ENCODE assay signal across 1 cellular context in genomic region chr13:19862511-19863313, GRCh38.
TF ChIP-seq lines count a peak whose summit lies in the region.

No MANE protein-coding gene starts in this region.

TF ChIP-seq in GM23338, 12 proteins besides CTCF, POLR2A, EP300 and RAD21 (continued from another document):
- TF ChIP-seq, protein P1, sequence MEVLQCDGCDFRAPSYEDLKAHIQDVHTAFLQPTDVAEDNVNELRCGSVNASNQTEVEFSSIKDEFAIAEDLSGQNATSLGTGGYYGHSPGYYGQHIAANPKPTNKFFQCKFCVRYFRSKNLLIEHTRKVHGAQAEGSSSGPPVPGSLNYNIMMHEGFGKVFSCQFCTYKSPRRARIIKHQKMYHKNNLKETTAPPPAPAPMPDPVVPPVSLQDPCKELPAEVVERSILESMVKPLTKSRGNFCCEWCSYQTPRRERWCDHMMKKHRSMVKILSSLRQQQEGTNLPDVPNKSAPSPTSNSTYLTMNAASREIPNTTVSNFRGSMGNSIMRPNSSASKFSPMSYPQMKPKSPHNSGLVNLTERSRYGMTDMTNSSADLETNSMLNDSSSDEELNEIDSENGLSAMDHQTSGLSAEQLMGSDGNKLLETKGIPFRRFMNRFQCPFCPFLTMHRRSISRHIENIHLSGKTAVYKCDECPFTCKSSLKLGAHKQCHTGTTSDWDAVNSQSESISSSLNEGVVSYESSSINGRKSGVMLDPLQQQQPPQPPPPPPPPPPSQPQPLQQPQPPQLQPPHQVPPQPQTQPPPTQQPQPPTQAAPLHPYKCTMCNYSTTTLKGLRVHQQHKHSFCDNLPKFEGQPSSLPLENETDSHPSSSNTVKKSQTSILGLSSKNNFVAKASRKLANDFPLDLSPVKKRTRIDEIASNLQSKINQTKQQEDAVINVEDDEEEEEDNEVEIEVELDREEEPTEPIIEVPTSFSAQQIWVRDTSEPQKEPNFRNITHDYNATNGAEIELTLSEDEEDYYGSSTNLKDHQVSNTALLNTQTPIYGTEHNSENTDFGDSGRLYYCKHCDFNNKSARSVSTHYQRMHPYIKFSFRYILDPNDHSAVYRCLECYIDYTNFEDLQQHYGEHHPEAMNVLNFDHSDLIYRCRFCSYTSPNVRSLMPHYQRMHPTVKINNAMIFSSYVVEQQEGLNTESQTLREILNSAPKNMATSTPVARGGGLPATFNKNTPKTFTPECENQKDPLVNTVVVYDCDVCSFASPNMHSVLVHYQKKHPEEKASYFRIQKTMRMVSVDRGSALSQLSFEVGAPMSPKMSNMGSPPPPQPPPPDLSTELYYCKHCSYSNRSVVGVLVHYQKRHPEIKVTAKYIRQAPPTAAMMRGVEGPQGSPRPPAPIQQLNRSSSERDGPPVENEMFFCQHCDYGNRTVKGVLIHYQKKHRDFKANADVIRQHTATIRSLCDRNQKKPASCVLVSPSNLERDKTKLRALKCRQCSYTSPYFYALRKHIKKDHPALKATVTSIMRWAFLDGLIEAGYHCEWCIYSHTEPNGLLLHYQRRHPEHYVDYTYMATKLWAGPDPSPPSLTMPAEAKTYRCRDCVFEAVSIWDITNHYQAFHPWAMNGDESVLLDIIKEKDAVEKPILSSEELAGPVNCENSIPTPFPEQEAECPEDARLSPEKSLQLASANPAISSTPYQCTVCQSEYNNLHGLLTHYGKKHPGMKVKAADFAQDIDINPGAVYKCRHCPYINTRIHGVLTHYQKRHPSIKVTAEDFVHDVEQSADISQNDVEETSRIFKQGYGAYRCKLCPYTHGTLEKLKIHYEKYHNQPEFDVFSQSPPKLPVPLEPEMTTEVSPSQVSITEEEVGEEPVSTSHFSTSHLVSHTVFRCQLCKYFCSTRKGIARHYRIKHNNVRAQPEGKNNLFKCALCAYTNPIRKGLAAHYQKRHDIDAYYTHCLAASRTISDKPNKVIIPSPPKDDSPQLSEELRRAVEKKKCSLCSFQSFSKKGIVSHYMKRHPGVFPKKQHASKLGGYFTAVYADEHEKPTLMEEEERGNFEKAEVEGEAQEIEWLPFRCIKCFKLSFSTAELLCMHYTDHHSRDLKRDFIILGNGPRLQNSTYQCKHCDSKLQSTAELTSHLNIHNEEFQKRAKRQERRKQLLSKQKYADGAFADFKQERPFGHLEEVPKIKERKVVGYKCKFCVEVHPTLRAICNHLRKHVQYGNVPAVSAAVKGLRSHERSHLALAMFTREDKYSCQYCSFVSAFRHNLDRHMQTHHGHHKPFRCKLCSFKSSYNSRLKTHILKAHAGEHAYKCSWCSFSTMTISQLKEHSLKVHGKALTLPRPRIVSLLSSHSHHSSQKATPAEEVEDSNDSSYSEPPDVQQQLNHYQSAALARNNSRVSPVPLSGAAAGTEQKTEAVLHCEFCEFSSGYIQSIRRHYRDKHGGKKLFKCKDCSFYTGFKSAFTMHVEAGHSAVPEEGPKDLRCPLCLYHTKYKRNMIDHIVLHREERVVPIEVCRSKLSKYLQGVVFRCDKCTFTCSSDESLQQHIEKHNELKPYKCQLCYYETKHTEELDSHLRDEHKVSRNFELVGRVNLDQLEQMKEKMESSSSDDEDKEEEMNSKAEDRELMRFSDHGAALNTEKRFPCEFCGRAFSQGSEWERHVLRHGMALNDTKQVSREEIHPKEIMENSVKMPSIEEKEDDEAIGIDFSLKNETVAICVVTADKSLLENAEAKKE (CRISPR knock-in tag; IDR thresholded peaks at IDR 0.05) = no peak
- TF ChIP-seq ZNF114 (CRISPR knock-in tag; IDR thresholded peaks at IDR 0.05) (no peak), NANOG (IDR thresholded peaks at IDR 0.05; ENCODE audit: borderline replicate concordance) (no peak), ZNF331 (CRISPR knock-in tag; IDR thresholded peaks at IDR 0.05; ENCODE audit: low read depth) (no peak), POLR2AphosphoS5 (IDR thresholded peaks at IDR 0.05; ENCODE audit: low read depth) (no peak), CREB1 (CRISPR knock-in tag; IDR thresholded peaks at IDR 0.05; ENCODE audit: low read depth) (no peak), REST (IDR thresholded peaks at IDR 0.05; ENCODE audit: unreplicated experiment) (no peak), EZH2 (IDR thresholded peaks at IDR 0.05; ENCODE audit: low read depth, unreplicated experiment) (no peak)
- TF ChIP-seq, protein P2, sequence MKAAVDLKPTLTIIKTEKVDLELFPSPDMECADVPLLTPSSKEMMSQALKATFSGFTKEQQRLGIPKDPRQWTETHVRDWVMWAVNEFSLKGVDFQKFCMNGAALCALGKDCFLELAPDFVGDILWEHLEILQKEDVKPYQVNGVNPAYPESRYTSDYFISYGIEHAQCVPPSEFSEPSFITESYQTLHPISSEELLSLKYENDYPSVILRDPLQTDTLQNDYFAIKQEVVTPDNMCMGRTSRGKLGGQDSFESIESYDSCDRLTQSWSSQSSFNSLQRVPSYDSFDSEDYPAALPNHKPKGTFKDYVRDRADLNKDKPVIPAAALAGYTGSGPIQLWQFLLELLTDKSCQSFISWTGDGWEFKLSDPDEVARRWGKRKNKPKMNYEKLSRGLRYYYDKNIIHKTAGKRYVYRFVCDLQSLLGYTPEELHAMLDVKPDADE (IDR thresholded peaks at IDR 0.05) = no peak
